In genomic region chr13:111491659-111492058, GRCh38 we compare ENCODE assay signal across 23 cellular contexts.
A peak's percentile ranks its signal among the peaks of the same experiment; 100 is the strongest.
DNase-seq lines count a peak whose midpoint lies in the region; ATAC-seq, FAIRE-seq and TF ChIP-seq lines count a peak whose summit lies in the region.
"Had no signal": no experiment of that assay in that cellular context is flagged by ENCODE, and none has a peak within 500 bp of the region (broad histone marks: within the 10 kb centered on the region; RNA-seq: fewer than 3 reads in every experiment).

No MANE protein-coding gene starts in this region.

- H3K23ac ChIP-seq in H1 (ENCODE audit: insufficient read length), result no peak overlapping the region

- no peak for TF ChIP-seq CTCF in H1 (IDR thresholded peaks at IDR 0.05; ENCODE audit: control extremely low read depth in 1 of 3, insufficient read depth in 1 of 3, low read depth in 1 of 3, low read length in 3 of 3)
- no peak for TF ChIP-seq CTCF in kidney (IDR thresholded peaks at IDR 0.05; ENCODE audit: borderline replicate concordance, extremely low read depth, insufficient read depth)
- TF ChIP-seq CTCF in tibial artery (IDR thresholded peaks at IDR 0.05), result no peak

- H4K20me1 ChIP-seq in H1 (replicated peaks in 1 of 2; ENCODE audit: control insufficient read depth in 1 of 2, insufficient read depth in 2 of 2, low read length in 2 of 2), result no peaks in the 10 kb centered on the region

- H3K36me3 ChIP-seq in H1 (ENCODE audit: control insufficient read depth in 2 of 4, insufficient read depth in 4 of 4, low read length in 3 of 4), result no peaks in the 10 kb centered on the region
- no peaks in the 10 kb centered on the region for H3K36me3 ChIP-seq in kidney (ENCODE audit: control insufficient read depth in 1 of 2, insufficient read depth in 2 of 2, low read length in 2 of 2)
- H3K36me3 ChIP-seq in tibial artery, result no peaks in the 10 kb centered on the region
- H3K36me3 ChIP-seq: BE2C had no signal

- POLR2A ChIA-PET in H1 (lab: Charles Lee; ENCODE audit: partially characterized antibody), result no interaction called here

- H3K9me3 ChIP-seq in H1 (ENCODE audit: insufficient read depth in 2 of 2, low read depth in 1 of 2, low read length in 1 of 2) (peaks cover 10 to 14% of the 10 kb centered on the region in 2 experiments), kidney (ENCODE audit: control insufficient read depth in 1 of 2, low read length in 2 of 2) (peaks cover 2 to 13% of the 10 kb centered on the region in 2 donors), tibial artery (peaks cover 0 to 23% (median 19%) of the 10 kb centered on the region in 3 donors)
- H3K9me3 ChIP-seq: BE2C had no signal

- no peak overlapping the region for H3K27ac ChIP-seq in H1 (ENCODE audit: low read depth, low read length)
- H3K27ac ChIP-seq in kidney (ENCODE audit: low read depth in 2 of 2, low read length in 2 of 2), result no peak overlapping the region
- no peak overlapping the region for H3K27ac ChIP-seq in tibial artery
- H3K27ac ChIP-seq: HL-60 had no signal

- no peak for TF ChIP-seq POLR2A in H1 (IDR thresholded peaks at IDR 0.05; ENCODE audit: control extremely low read depth in 1 of 2, low read depth in 2 of 2, low read length in 2 of 2)

- H3K56ac ChIP-seq in H1 (replicated peaks; ENCODE audit: insufficient read length, low read depth, low read length), result no peak overlapping the region

- FAIRE-seq in H1 (lab: Jason Lieb, UNC) (no peak), kidney (lab: Jason Lieb, UNC) (no peak)
- FAIRE-seq: A204.1, G401.6, GM12891 had no signal

- peak overlapping the region; percentile 59 for H3K4ac ChIP-seq in H1 (replicated peaks; ENCODE audit: insufficient read length, low read depth, low read length)

- CTCF ChIA-PET in H1 (lab: Charles Lee; ENCODE audit: partially characterized antibody), result interaction anchor here (1.0 to 4.3 kb wide), 2 partner anchors 13 to 17 kb away, joined by 3 to 35 read pairs; no protein-coding TSS in a partner anchor

- H3K4me3 ChIP-seq in H1 (ENCODE audit: extremely low read depth in 1 of 4, insufficient read depth in 2 of 4, low read depth in 3 of 4, low read length in 4 of 4) (no peak overlapping the region), kidney (ENCODE audit: low read length in 2 of 2) (no peak overlapping the region), tibial artery (no peak overlapping the region)
- H3K4me3 ChIP-seq: GM23338 had no signal

- H2BK120ac ChIP-seq in H1 (replicated peaks; ENCODE audit: low read depth, low read length), result no peak overlapping the region

- H3K4me1 ChIP-seq in H1 (replicated peaks in 1 of 4; ENCODE audit: control insufficient read depth in 3 of 4, insufficient read depth in 4 of 4, low read length in 3 of 4) (0 out of 7 replicates have a peak, but pooled peaks cover 0 to 6% (median 0%) of the 10 kb centered on the region in 4 experiments), kidney (ENCODE audit: control insufficient read depth in 1 of 2, insufficient read depth in 1 of 2, low read depth in 1 of 2, low read length in 2 of 2) (no peaks in the 10 kb centered on the region), tibial artery (no peaks in the 10 kb centered on the region)
- H3K4me1 ChIP-seq: BE2C had no signal

- ATAC-seq in GM18909 (IDR thresholded peaks at IDR 0.05; ENCODE audit: poor library complexity, unreplicated experiment) (no peak), GM19463 (IDR thresholded peaks at IDR 0.05; ENCODE audit: unreplicated experiment) (no peak)
- ATAC-seq: HCT116 had no signal

- intact Hi-C loops in kidney (cut with DNase I), result no loop called here
- intact Hi-C loops in posterior vena cava (cut with DNase I), result no loop called here
- intact Hi-C loops in tibial artery (cut with DNase I; ENCODE audit: low total_unique reads), result no loop called here

- no peaks in the 10 kb centered on the region for H3K79me1 ChIP-seq in H1 (ENCODE audit: low read depth, low read length)

- no peak overlapping the region for H2BK20ac ChIP-seq in H1 (ENCODE audit: low read length)

- H3K23me2 ChIP-seq in H1 (ENCODE audit: low read depth, low read length), result no peaks in the 10 kb centered on the region

- H3K9ac ChIP-seq in H1 (replicated peaks in 1 of 4; ENCODE audit: extremely low read depth in 1 of 4, low read depth in 3 of 4, low read length in 3 of 4) (no peak overlapping the region), kidney (ENCODE audit: low read length in 2 of 2) (no peak overlapping the region)

- no peak for TF ChIP-seq EP300 in H1 (IDR thresholded peaks at IDR 0.05; ENCODE audit: borderline replicate concordance in 1 of 2, low read depth in 2 of 2, low read length in 2 of 2)

- H3K18ac ChIP-seq in H1 (ENCODE audit: extremely low read depth, low read length), result no peak overlapping the region

- no peak overlapping the region for H4K91ac ChIP-seq in H1 (replicated peaks; ENCODE audit: insufficient read length, low read length)

- H4K8ac ChIP-seq in H1 (ENCODE audit: extremely low read depth, insufficient read depth, low read length), result no peak overlapping the region

- H2BK5ac ChIP-seq in H1 (ENCODE audit: low read depth, low read length), result no peak overlapping the region

- H2AK5ac ChIP-seq in H1 (ENCODE audit: low read depth, low read length), result no peak overlapping the region

- no peak overlapping the region for H2BK12ac ChIP-seq in H1 (ENCODE audit: low read depth, low read length)

- no peak overlapping the region for H2AFZ ChIP-seq in H1 (ENCODE audit: low read length)
- H2AFZ ChIP-seq: GM23338 had no signal

- TF ChIP-seq RAD21 in H1 (IDR thresholded peaks at IDR 0.05 in 1 of 2, conservative IDR thresholded peaks at IDR 0.05 in 1 of 2; ENCODE audit: low read depth in 2 of 2, low read length in 2 of 2), result no peak

- no peak overlapping the region for H3K14ac ChIP-seq in H1 (ENCODE audit: insufficient read length)

- no peaks in the 10 kb centered on the region for H3K79me2 ChIP-seq in H1 (ENCODE audit: control insufficient read depth in 1 of 2, insufficient read depth in 2 of 2, low read length in 2 of 2)

- no peak overlapping the region for H3K4me2 ChIP-seq in H1 (ENCODE audit: insufficient read depth in 1 of 2, low read depth in 2 of 2, low read length in 2 of 2)
- H3K4me2 ChIP-seq: GM23338 had no signal

- H4K5ac ChIP-seq in H1 (ENCODE audit: insufficient read length, low read depth, low read length), result no peak overlapping the region

- H3K27me3 ChIP-seq in H1 (replicated peaks in 1 of 4; ENCODE audit: control insufficient read depth in 3 of 4, extremely low read depth in 1 of 4, insufficient read depth in 3 of 4, low read length in 3 of 4), result no peaks in the 10 kb centered on the region
- H3K27me3 ChIP-seq in tibial artery, result peaks cover 0 to 5% of the 10 kb centered on the region in 2 donors

- WGBS in H1 (ENCODE audit: extremely low coverage in 1 of 2, insufficient coverage in 1 of 2, insufficient read length in 1 of 2, insufficient replicate concordance in 2 of 2, low coverage in 1 of 2, low lambda C conversion rate in 2 of 2, missing lambda C conversion rate in 1 of 2), 2 experiments, result 91% methylated on average over 10 of the region's 10 CpGs; no CpG with 5 or more reads in 1 of the 2 experiments

- DNase-seq in H1 (ENCODE audit: low read depth in 1 of 2, low spot score in 2 of 2) (no peak), kidney (peak; percentile 15), posterior vena cava (ENCODE audit: low spot score) (peak; percentile 51), tibial artery (peak; percentile 2 to 17), NCI-H1694 (lab: John Stamatoyannopoulos, UW) (no peak)
- DNase-seq in activated naive CD4-positive, alpha-beta T cell treated with Interleukin-2 at 50 U/mL for 16 hours, result no peak
- DNase-seq: ACHN; BE2C; C1 segment of cervical spinal cord; CD4-positive, CD25-positive, alpha-beta regulatory T cell; CD8-positive, alpha-beta memory T cell; COR-L47; DMS 273 treated with DMSO at 0.1 percent for 48 hours; DMS53; HFFc6 had no signal

- H2BK15ac ChIP-seq in H1 (ENCODE audit: low read length), result no peak overlapping the region

TF ChIP-seq in H1, 55 proteins besides CTCF, POLR2A, EP300 and RAD21:
- TF ChIP-seq EZH2 (IDR thresholded peaks at IDR 0.05; ENCODE audit: low read depth, low read length, severe bottlenecking), result no peak
- no peak for TF ChIP-seq MAFK (IDR thresholded peaks at IDR 0.05; ENCODE audit: low read depth, low read length)
- no peak for TF ChIP-seq CBX5 (IDR thresholded peaks at IDR 0.05; ENCODE audit: low read depth, low read length)
- TF ChIP-seq PHF8 (conservative IDR thresholded peaks at IDR 0.05; ENCODE audit: low read depth, low read length), result no peak
- TF ChIP-seq KDM5A (IDR thresholded peaks at IDR 0.05; ENCODE audit: low read length), result no peak
- no peak for TF ChIP-seq RFX5 (IDR thresholded peaks at IDR 0.05; ENCODE audit: borderline replicate concordance, low read depth, low read length)
- no peak for TF ChIP-seq SAP30 (IDR thresholded peaks at IDR 0.05; ENCODE audit: insufficient read depth, insufficient replicate concordance, low read length)
- TF ChIP-seq FOSL1 (IDR thresholded peaks at IDR 0.05; ENCODE audit: insufficient read depth, low read depth, low read length), result no peak
- TF ChIP-seq CBX8 (IDR thresholded peaks at IDR 0.05; ENCODE audit: borderline replicate concordance, low read depth, low read length), result no peak
- no peak for TF ChIP-seq KDM1A (IDR thresholded peaks at IDR 0.05; ENCODE audit: borderline replicate concordance, low read length)

Comparison
In these comparisons a context has a peak if more than half of its experiments do, and no peak if none do; other contexts are left out.
1. DNase-seq: peak in kidney (single experiment), posterior vena cava (single experiment) and tibial artery (2 of 2); none in H1 (0 of 2), NCI-H1694 (single experiment) and activated naive CD4-positive, alpha-beta T cell treated with Interleukin-2 at 50 U/mL for 16 hours (single experiment).